ENCODE assay signal across 14 cellular contexts in genomic region chr17:32497431-32498205, GRCh38. TPM values are rescaled to one million over a fixed set of nuclear protein-coding genes. Genes with fewer than 3 reads are reported as not detected.
DNase-seq lines count a peak whose midpoint lies in the region; ATAC-seq, FAIRE-seq and TF ChIP-seq lines count a peak whose summit lies in the region.
"Had no signal": no experiment of that assay in that cellular context is flagged by ENCODE, and none has a peak within 500 bp of the region (broad histone marks: within the 10 kb centered on the region; RNA-seq: fewer than 3 reads in every experiment).

No MANE protein-coding gene starts in this region.

- peak overlapping the region; percentile 71 for H3K27ac ChIP-seq in astrocyte (ENCODE audit: low read depth, low read length)
- no peak overlapping the region for H3K27ac ChIP-seq in mesenchymal stem cell (ENCODE audit: low read length, poor library complexity, severe bottlenecking)
- H3K27ac ChIP-seq in pancreas, result no peak overlapping the region

- no peak overlapping the region for H2BK120ac ChIP-seq in mesenchymal stem cell (ENCODE audit: low read depth, low read length)

- no peak for FAIRE-seq in astrocyte (lab: Jason Lieb, UNC)
- no peak for FAIRE-seq in pancreas (lab: Jason Lieb, UNC)

- H3K4me1 ChIP-seq in astrocyte (ENCODE audit: insufficient read depth, low read length) (peaks cover 26% of the 10 kb centered on the region), mesenchymal stem cell (ENCODE audit: control insufficient read depth, insufficient read depth, low read depth, low read length) (peaks cover 47% of the 10 kb centered on the region), pancreas (no peaks in the 10 kb centered on the region)

- no peak for ATAC-seq in pancreas
- ATAC-seq: stimulated activated naive CD8-positive, alpha-beta T cell treated with anti-CD3 and anti-CD28 coated beads, Interleukin-15, amount 100 ng/mL, for 72 hours; T-helper 17 cell had no signal

- H3K9ac ChIP-seq in astrocyte (ENCODE audit: low read length), result no peak overlapping the region
- no peak overlapping the region for H3K9ac ChIP-seq in mesenchymal stem cell (ENCODE audit: low read length)

- H3K27ac Mint-ChIP-seq in astrocyte (ENCODE audit: unreplicated experiment), result peak overlapping the region; percentile 41
- H3K27ac Mint-ChIP-seq: T-helper 17 cell had no signal

- H2BK12ac ChIP-seq in mesenchymal stem cell (ENCODE audit: low read length in 2 of 2), result no peak overlapping the region

- H3K9me3 Mint-ChIP-seq in astrocyte (ENCODE audit: unreplicated experiment), result no peaks in the 10 kb centered on the region
- H3K9me3 Mint-ChIP-seq: stimulated activated naive CD8-positive, alpha-beta T cell treated with anti-CD3 and anti-CD28 coated beads, Interleukin-15, amount 100 ng/mL, for 72 hours had no signal

- H3K36me3 Mint-ChIP-seq in astrocyte (ENCODE audit: low read depth, unreplicated experiment), result peaks cover 1% of the 10 kb centered on the region

- H2AK5ac ChIP-seq in mesenchymal stem cell (ENCODE audit: low read length, severe bottlenecking), result peak overlapping the region; percentile 3

- no peak overlapping the region for H3K4me3 Mint-ChIP-seq in astrocyte (ENCODE audit: unreplicated experiment)
- H3K4me3 Mint-ChIP-seq: stimulated activated naive CD8-positive, alpha-beta T cell treated with anti-CD3 and anti-CD28 coated beads, Interleukin-15, amount 100 ng/mL, for 72 hours; T-helper 17 cell had no signal

- H3K79me1 ChIP-seq in mesenchymal stem cell (replicated peaks; ENCODE audit: low read length, poor library complexity, severe bottlenecking), result no peaks in the 10 kb centered on the region

- H3K23ac ChIP-seq in mesenchymal stem cell (ENCODE audit: low read length in 2 of 2), result no peak overlapping the region

- DNase-seq in AG04449 (ENCODE audit: low read depth, low spot score), result no peak
- peak; percentile 73 for DNase-seq in H7
- DNase-seq in astrocyte (ENCODE audit: low read depth), result peak; percentile 11
- DNase-seq in mesenchymal stem cell, result peak; percentile 40
- DNase-seq in pancreas, result no peak
- no peak for DNase-seq in GM10266 (ENCODE audit: extremely low spot score)
- no peak for DNase-seq in GF-D8 (lab: John Stamatoyannopoulos, UW)
- no peak for DNase-seq in SKM-1 (lab: John Stamatoyannopoulos, UW; ENCODE audit: unreplicated experiment)
- DNase-seq: activated CD8-positive, alpha-beta memory T cell treated with anti-CD3 and anti-CD28 coated beads, Interleukin-2, amount 50 U/mL, for 48 hours; central memory CD4-positive, alpha-beta T cell; Karpas-422; stimulated activated CD4-positive, alpha-beta T cell treated with anti-CD3 and anti-CD28 coated beads, Interleukin-15, amount 100 ng/mL, for 24 hours; stimulated activated naive CD8-positive, alpha-beta T cell treated with anti-CD3 and anti-CD28 coated beads, Interleukin-15, amount 100 ng/mL, for 72 hours; T-helper 17 cell had no signal

- no peak overlapping the region for H2BK5ac ChIP-seq in mesenchymal stem cell (ENCODE audit: low read depth, low read length, poor library complexity, severe bottlenecking)

- no peaks in the 10 kb centered on the region for H4K20me1 ChIP-seq in astrocyte (ENCODE audit: insufficient read depth, low read length)

- intact Hi-C loops in pancreas (cut with DNase I), result no loop called here

- no peak overlapping the region for H2BK15ac ChIP-seq in mesenchymal stem cell (ENCODE audit: low read depth, poor library complexity, severe bottlenecking)

- TF ChIP-seq CTCF in AG04449 (IDR thresholded peaks at IDR 0.05; ENCODE audit: insufficient read depth, low read length, missing control alignments) (peak; percentile 18), astrocyte (IDR thresholded peaks at IDR 0.05; ENCODE audit: insufficient read depth, low read depth, low read length) (no peak), pancreas (IDR thresholded peaks at IDR 0.05) (no peak), GM10266 (IDR thresholded peaks at IDR 0.05; ENCODE audit: control insufficient read depth, insufficient read depth, low read depth, missing control alignments) (no peak)

- H3K27me3 Mint-ChIP-seq in astrocyte (ENCODE audit: low read depth, unreplicated experiment), result no peaks in the 10 kb centered on the region
- H3K27me3 Mint-ChIP-seq: stimulated activated naive CD8-positive, alpha-beta T cell treated with anti-CD3 and anti-CD28 coated beads, Interleukin-15, amount 100 ng/mL, for 72 hours; T-helper 17 cell had no signal

- H3K79me2 ChIP-seq in astrocyte (ENCODE audit: insufficient read depth, low read length), result no peaks in the 10 kb centered on the region

- H3K14ac ChIP-seq in mesenchymal stem cell (ENCODE audit: low read length in 2 of 2), result no peak overlapping the region

- H3K36me3 ChIP-seq in H7 (replicated peaks; ENCODE audit: control insufficient read depth, insufficient read depth, low read length) (no peaks in the 10 kb centered on the region), astrocyte (ENCODE audit: insufficient read depth, low read length) (no peaks in the 10 kb centered on the region), mesenchymal stem cell (ENCODE audit: control insufficient read depth in 1 of 2, insufficient read depth in 2 of 2, low read depth in 1 of 2, low read length in 2 of 2) (peaks cover 0 to 21% of the 10 kb centered on the region in 2 experiments), pancreas (no peaks in the 10 kb centered on the region)

- no peaks in the 10 kb centered on the region for H3K9me3 ChIP-seq in astrocyte (ENCODE audit: insufficient read depth, low read depth, low read length)
- no peaks in the 10 kb centered on the region for H3K9me3 ChIP-seq in mesenchymal stem cell (ENCODE audit: control insufficient read depth, low read length)
- no peaks in the 10 kb centered on the region for H3K9me3 ChIP-seq in pancreas

- POLR2A ChIA-PET in AG04449 (lab: Yijun Ruan, JAX), result no interaction called here

- H3K4me3 ChIP-seq in AG04449 (ENCODE audit: low read depth, low read length), result no peak overlapping the region
- no peak overlapping the region for H3K4me3 ChIP-seq in H7 (ENCODE audit: insufficient read depth, low read depth, low read length)
- no peak overlapping the region for H3K4me3 ChIP-seq in astrocyte (ENCODE audit: insufficient read depth, low read depth, low read length)
- no peak overlapping the region for H3K4me3 ChIP-seq in mesenchymal stem cell (ENCODE audit: insufficient read depth in 1 of 2, low read depth in 1 of 2, low read length in 2 of 2)
- no peak overlapping the region for H3K4me3 ChIP-seq in pancreas

- no peaks in the 10 kb centered on the region for H3K27me3 ChIP-seq in H7 (ENCODE audit: control insufficient read depth, insufficient read depth, low read length)
- no peaks in the 10 kb centered on the region for H3K27me3 ChIP-seq in astrocyte (ENCODE audit: insufficient read depth, low read length)
- no peaks in the 10 kb centered on the region for H3K27me3 ChIP-seq in mesenchymal stem cell (ENCODE audit: control insufficient read depth in 1 of 2, insufficient read depth in 1 of 2, low read length in 2 of 2)
- no peaks in the 10 kb centered on the region for H3K27me3 ChIP-seq in pancreas

- H4K8ac ChIP-seq in mesenchymal stem cell (ENCODE audit: low read length), result peak overlapping the region; percentile 35

- no peak overlapping the region for H2AFZ ChIP-seq in astrocyte (ENCODE audit: low read depth, low read length)
- H2AFZ ChIP-seq in mesenchymal stem cell (ENCODE audit: low read depth, low read length), result no peak overlapping the region

- no peak overlapping the region for H3K4ac ChIP-seq in mesenchymal stem cell (ENCODE audit: low read depth in 1 of 2, low read length in 2 of 2)

- no peak overlapping the region for H3K18ac ChIP-seq in mesenchymal stem cell (ENCODE audit: low read depth in 1 of 2, low read length in 2 of 2)

- 88% methylated on average over 14 of the region's 18 CpGs for WGBS in mesenchymal stem cell
- 83 to 85% methylated on average over 18 of the region's 18 CpGs for WGBS in pancreas, 2 donors

- no peak overlapping the region for H4K91ac ChIP-seq in mesenchymal stem cell (ENCODE audit: low read length)

- H3K4me1 Mint-ChIP-seq in astrocyte (ENCODE audit: low read depth, unreplicated experiment), result peaks cover 21% of the 10 kb centered on the region

- CTCF ChIA-PET in AG04449 (lab: Yijun Ruan, JAX), result interaction anchor here (0.8 to 1.9 kb wide), 2 partner anchors 32 to 161 kb away, joined by 3 to 5 read pairs; no protein-coding TSS in a partner anchor

- H3K4me2 ChIP-seq in astrocyte (ENCODE audit: low read length) (peak overlapping the region; percentile 70), mesenchymal stem cell (ENCODE audit: low read length, poor library complexity, severe bottlenecking) (no peak overlapping the region)

RNA-seq across cellular contexts. Expression of gene CDK5R1, which starts 10.8 kb away (rescaled TPM):
- total RNA-seq in H7 (2014; rRNA removed; shearing (Covaris generic)), result 9.9 and 10.5 TPM in 2 replicates
- 7.2 and 7.6 TPM in 2 replicates for total RNA-seq in astrocyte
- polyA plus RNA-seq in mesenchymal stem cell (2013, experiment 1 of 2), result 0.81 TPM
- 0.99 TPM for polyA plus RNA-seq in mesenchymal stem cell (2013, experiment 2 of 2)
- 1 to 10 TPM in 2 of 6 donors, under 1 TPM in 4; 0.46 to 1.7 (median 0.88) TPM for total RNA-seq in pancreas
- 1 to 10 TPM; 1.5 to 5.1 TPM for polyA plus RNA-seq in pancreas

RNA-seq across cellular contexts. Expression of gene PSMD11, which starts 53.3 kb away (rescaled TPM):
- total RNA-seq in H7 (2014; rRNA removed; shearing (Covaris generic)), result 101 and 121 TPM in 2 replicates
- total RNA-seq in astrocyte, result 118 and 129 TPM in 2 replicates
- 93.6 TPM for polyA plus RNA-seq in mesenchymal stem cell (2013, experiment 1 of 2)
- polyA plus RNA-seq in mesenchymal stem cell (2013, experiment 2 of 2), result 101 TPM
- 10 to 100 TPM; 22.1 to 39.4 (median 32.7) TPM for total RNA-seq in pancreas
- polyA plus RNA-seq in pancreas, result 10 to 100 TPM; 23.5 to 35.6 TPM

Comparison
In these comparisons a context has a peak if more than half of its experiments do, and no peak if none do; other contexts are left out.
1. DNase-seq: peak in H7 (single experiment), astrocyte (single experiment) and mesenchymal stem cell (single experiment); none in AG04449 (single experiment), pancreas (0 of 6), GM10266 (single experiment), GF-D8 (single experiment) and SKM-1 (single experiment).